In the genomic region with DNA sequence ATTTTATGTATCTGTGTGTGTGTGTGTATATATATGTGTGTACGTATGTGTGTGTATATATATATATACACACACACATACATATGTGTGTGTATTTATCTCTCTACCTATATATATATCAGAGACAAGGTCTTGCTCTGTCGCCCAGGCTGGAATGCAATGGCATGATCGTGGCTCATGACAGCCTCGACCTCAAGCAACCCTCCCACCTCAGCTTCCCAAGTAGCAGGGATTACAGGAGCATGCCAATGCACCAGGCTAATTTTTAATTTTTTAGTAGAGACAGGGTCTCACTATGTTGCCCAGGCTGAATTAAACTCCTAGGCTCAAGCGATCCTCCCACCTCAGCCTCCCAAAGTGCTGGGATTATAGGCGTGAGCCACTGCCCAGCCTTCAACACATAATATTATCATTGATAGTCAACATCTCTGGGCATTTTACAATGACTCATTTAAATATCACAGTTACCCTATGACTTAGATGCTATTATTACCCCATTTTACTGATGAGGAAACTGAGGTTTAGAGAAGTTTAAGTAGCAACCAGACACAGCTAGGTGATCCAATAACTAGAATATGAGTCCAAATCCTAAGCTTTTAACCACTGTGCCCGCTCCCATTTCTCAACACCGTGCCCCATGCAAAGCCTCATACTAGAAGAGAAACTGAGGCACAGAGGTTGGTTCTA, we compare ENCODE assay signal across 10 cellular contexts. TPM values are rescaled to one million over a fixed set of nuclear protein-coding genes. Genes with fewer than 3 reads are reported as not detected.
DNase-seq lines count a peak whose midpoint lies in the region; ATAC-seq, FAIRE-seq and TF ChIP-seq lines count a peak whose summit lies in the region.
"Had no signal": no experiment of that assay in that cellular context is flagged by ENCODE, and none has a peak within 500 bp of the region (broad histone marks: within the 10 kb centered on the region; RNA-seq: fewer than 3 reads in every experiment).

No MANE protein-coding gene starts in this region.

- intact Hi-C loops in right cardiac atrium (cut with DNase I): no loop called here

- H3K4me1 ChIP-seq in SJSA1 (replicated peaks) (peaks cover 51% of the 10 kb centered on the region), right cardiac atrium (ENCODE audit: control insufficient read depth, insufficient read depth, low read length) (peaks cover 19% of the 10 kb centered on the region), skeletal muscle satellite cell (ENCODE audit: control insufficient read depth, insufficient read depth, low read length) (peaks cover 43% of the 10 kb centered on the region)

- FAIRE-seq in D721Med (lab: Jason Lieb, UNC): peak; percentile 32

- H3K27ac ChIP-seq in SJSA1 (peak overlapping the region; percentile 94), right cardiac atrium (ENCODE audit: low read length) (peak overlapping the region; percentile 86)

- H3K4me3 ChIP-seq in SJSA1: no peak overlapping the region
- no peak overlapping the region for H3K4me3 ChIP-seq in right cardiac atrium (ENCODE audit: low read length)
- peak overlapping the region; percentile 19 for H3K4me3 ChIP-seq in skeletal muscle satellite cell (ENCODE audit: low read length)
- H3K4me3 ChIP-seq: ovary had no signal

- TF ChIP-seq CTCF in D721Med (IDR thresholded peaks at IDR 0.05; ENCODE audit: insufficient read depth, missing control alignments): no peak

- no peaks in the 10 kb centered on the region for H3K27me3 ChIP-seq in SJSA1 (replicated peaks)
- H3K27me3 ChIP-seq in right cardiac atrium (ENCODE audit: control insufficient read depth, insufficient read depth): no peaks in the 10 kb centered on the region
- H3K27me3 ChIP-seq in skeletal muscle satellite cell (ENCODE audit: control insufficient read depth, insufficient read depth, low read length): no peaks in the 10 kb centered on the region
- H3K27me3 ChIP-seq: ovary had no signal

- peaks cover 45% of the 10 kb centered on the region for H3K36me3 ChIP-seq in SJSA1
- peaks cover 4% of the 10 kb centered on the region for H3K36me3 ChIP-seq in skeletal muscle satellite cell (ENCODE audit: insufficient read depth, low read length)
- H3K36me3 ChIP-seq: ovary had no signal

- H3K9ac ChIP-seq in skeletal muscle satellite cell (ENCODE audit: low read depth, low read length): peak overlapping the region; percentile 61

- H3K4me2 ChIP-seq in skeletal muscle satellite cell (ENCODE audit: low read length): peak overlapping the region; percentile 93

- WGBS in right cardiac atrium: 76% methylated on average over 8 of the region's 8 CpGs

- no peak for ATAC-seq in right cardiac atrium
- no peak for ATAC-seq in HG02588 (IDR thresholded peaks at IDR 0.05; ENCODE audit: unreplicated experiment)

- DNase-seq in D721Med (ENCODE audit: insufficient read length, low spot score) (no peak), SJSA1 (ENCODE audit: low read depth in 1 of 2, low spot score in 2 of 2) (no peak), right cardiac atrium (no peak), NOMO-1 treated with dmso at 0.1 percent for 144 hours (lab: John Stamatoyannopoulos, UW; ENCODE audit: unreplicated experiment) (no peak), Ammon's horn (ENCODE audit: low spot score) (no peak)
- no peak for DNase-seq in NK-92 treated with Interleukin-12 subunit alpha and Interleukin-12 subunit beta, amount 100 ng/mL, for 24 hours (lab: John Stamatoyannopoulos, UW)
- DNase-seq: activated T-cell treated with anti-CD3 and anti-CD28 coated beads, Interleukin-2, amount 50 U/mL, for 4 hours had no signal

- H3K9me3 ChIP-seq in SJSA1 (replicated peaks) (no peaks in the 10 kb centered on the region), right cardiac atrium (ENCODE audit: control insufficient read depth, low read length) (no peaks in the 10 kb centered on the region), skeletal muscle satellite cell (replicated peaks; ENCODE audit: low read length) (no peaks in the 10 kb centered on the region)
- H3K9me3 ChIP-seq: ovary had no signal

RNA-seq across cellular contexts. Expression of a gene that starts 24.3 kb away (rescaled TPM):
- total RNA-seq in SJSA1 (2014; rRNA removed; shearing (Covaris generic)): 24.4 and 36.2 TPM in 2 replicates
- 10 to 100 TPM; 31.9 to 46.9 (median 38.5) TPM for total RNA-seq in right cardiac atrium
- 71.4 TPM for polyA plus RNA-seq in right cardiac atrium
- 29.7 and 40.2 TPM in 2 replicates for total RNA-seq in skeletal muscle satellite cell (2012; rRNA removed)

RNA-seq across cellular contexts. Expression of a gene that starts 28.4 kb away (rescaled TPM):
- 44.0 and 69.7 TPM in 2 replicates for total RNA-seq in SJSA1 (2014; rRNA removed; shearing (Covaris generic))
- total RNA-seq in right cardiac atrium: 10 to 100 TPM; 44.5 to 54.9 (median 49.3) TPM
- polyA plus RNA-seq in right cardiac atrium: 35.0 TPM
- total RNA-seq in skeletal muscle satellite cell (2012; rRNA removed): 76.6 and 79.7 TPM in 2 replicates

RNA-seq across cellular contexts. Expression of a gene that starts 28.6 kb away (rescaled TPM):
- total RNA-seq in SJSA1 (2014; rRNA removed; shearing (Covaris generic)): 143 and 298 TPM in 2 replicates
- 10 to 100 TPM; 47.9 to 89.2 (median 74.4) TPM for total RNA-seq in right cardiac atrium
- 72.4 TPM for polyA plus RNA-seq in right cardiac atrium
- 21.6 and 26.1 TPM in 2 replicates for total RNA-seq in skeletal muscle satellite cell (2012; rRNA removed)

RNA-seq across cellular contexts. Expression of a gene that starts 46.9 kb away (rescaled TPM):
- 10.1 and 10.2 TPM in 2 replicates for total RNA-seq in SJSA1 (2014; rRNA removed; shearing (Covaris generic))
- total RNA-seq in right cardiac atrium: 1 to 10 TPM in 1 of 4 donors, under 1 TPM in 3; 0.47 to 1.4 (median 0.76) TPM
- polyA plus RNA-seq in right cardiac atrium: 0.38 TPM
- 2.8 and 3.9 TPM in 2 replicates for total RNA-seq in skeletal muscle satellite cell (2012; rRNA removed)
